In the genomic region with DNA sequence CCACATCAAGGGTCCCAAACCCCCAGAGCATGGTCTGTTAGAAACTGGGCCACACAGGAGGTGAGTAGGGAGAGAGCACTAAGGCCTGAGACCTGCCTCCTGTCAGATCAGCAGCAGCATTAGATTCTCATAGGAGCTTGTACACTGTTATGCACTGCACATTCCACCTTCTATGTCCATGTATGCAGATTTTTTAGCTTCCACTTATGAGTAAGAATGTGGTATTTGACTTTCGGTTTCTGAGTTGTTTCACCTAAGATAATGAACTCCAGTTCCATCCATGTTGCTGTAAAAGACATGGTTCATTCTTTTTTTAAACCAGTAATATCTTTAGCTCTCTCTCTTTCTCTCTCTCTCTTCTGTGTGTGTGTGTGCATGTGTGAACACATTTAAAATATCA, we compare ENCODE assay signal across 9 cellular contexts. TPM values are rescaled to one million over a fixed set of nuclear protein-coding genes. Genes with fewer than 3 reads are reported as not detected.
DNase-seq lines count a peak whose midpoint lies in the region; ATAC-seq lines count a peak whose summit lies in the region.
"Had no signal": no experiment of that assay in that cellular context is flagged by ENCODE, and none has a peak within 500 bp of the region (broad histone marks: within the 10 kb centered on the region; RNA-seq: fewer than 3 reads in every experiment).

No MANE protein-coding gene starts in this region.

- DNase-seq in activated CD4-positive, alpha-beta T cell treated with anti-CD3 and anti-CD28 coated beads, Interleukin-2, amount 10 ng/mL, durations not matched to agents 24 days and 14 days = peak; percentile 75
- DNase-seq in activated CD4-positive, alpha-beta T cell treated with anti-CD3 and anti-CD28 coated beads, Interleukin-2, amount 50 U/mL, for 4 hours = no peak
- DNase-seq in SK-N-MC (ENCODE audit: low read depth, low spot score) (no peak), NCI-H1417 treated with DMSO at 0.1 percent for 48 hours (lab: John Stamatoyannopoulos, UW) (no peak), SIG-M5 (lab: John Stamatoyannopoulos, UW) (no peak), NCI-H1105 (lab: John Stamatoyannopoulos, UW) (no peak)
- DNase-seq: NCI-H1694 had no signal

- peak overlapping the region; percentile 61 for H3K4me3 Mint-ChIP-seq in activated CD4-positive, alpha-beta T cell treated with anti-CD3 and anti-CD28 coated beads, Interleukin-2, amount 10 ng/mL, durations not matched to agents 24 days and 14 days

- peaks cover 2% of the 10 kb centered on the region; the same call in 1 of the 2 replicates for H3K36me3 ChIP-seq in SK-N-MC (ENCODE audit: insufficient read depth, low read length)

- H3K4me3 ChIP-seq in SK-N-MC = peak overlapping the region; percentile 59
- no peak overlapping the region for H3K4me3 ChIP-seq in skin epidermis

- peaks cover 12% of the 10 kb centered on the region for H3K27me3 Mint-ChIP-seq in activated CD4-positive, alpha-beta T cell treated with anti-CD3 and anti-CD28 coated beads, Interleukin-2, amount 10 ng/mL, durations not matched to agents 24 days and 14 days

- H3K27ac Mint-ChIP-seq in activated CD4-positive, alpha-beta T cell treated with anti-CD3 and anti-CD28 coated beads, Interleukin-2, amount 10 ng/mL, durations not matched to agents 24 days and 14 days = peak overlapping the region; percentile 73

- no peaks in the 10 kb centered on the region for H3K9me3 Mint-ChIP-seq in activated CD4-positive, alpha-beta T cell treated with anti-CD3 and anti-CD28 coated beads, Interleukin-2, amount 10 ng/mL, durations not matched to agents 24 days and 14 days

- ATAC-seq in HG02678 (IDR thresholded peaks at IDR 0.05; ENCODE audit: unreplicated experiment) = peak; percentile 87

- H3K9me3 ChIP-seq in SK-N-MC (ENCODE audit: low read depth, low read length) = no peaks in the 10 kb centered on the region

- intact Hi-C loops in activated CD4-positive, alpha-beta T cell treated with anti-CD3 and anti-CD28 coated beads, Interleukin-2, amount 10 ng/mL, durations not matched to agents 24 days and 14 days (cut with micrococcal nuclease) = loop anchor here (1.0 to 2.0 kb wide), 4 partner anchors 20 to 237 kb away; a partner anchor contains a TSS

- no peaks in the 10 kb centered on the region for H3K36me3 Mint-ChIP-seq in activated CD4-positive, alpha-beta T cell treated with anti-CD3 and anti-CD28 coated beads, Interleukin-2, amount 10 ng/mL, durations not matched to agents 24 days and 14 days (ENCODE audit: low read depth)

- H3K9ac ChIP-seq in SK-N-MC (ENCODE audit: insufficient read length) = peak overlapping the region; percentile 69

- H3K4me1 Mint-ChIP-seq in activated CD4-positive, alpha-beta T cell treated with anti-CD3 and anti-CD28 coated beads, Interleukin-2, amount 10 ng/mL, durations not matched to agents 24 days and 14 days = peaks cover 34% of the 10 kb centered on the region

- H3K27ac ChIP-seq in SK-N-MC = peak overlapping the region; percentile 89
- peak overlapping the region in 11 of 21 experiments; percentile 50 to 82 (median 66) for H3K27ac ChIP-seq in skin epidermis

RNA-seq across cellular contexts. Expression of a gene that starts 0.7 kb away (rescaled TPM):
- 0.40 and 0.50 TPM in 2 replicates for total RNA-seq in activated CD4-positive, alpha-beta T cell treated with anti-CD3 and anti-CD28 coated beads, Interleukin-2, amount 10 ng/mL, durations not matched to agents 24 days and 14 days
